ENCODE assay signal across 9 cellular contexts in genomic region chr6:123655520-123656306, GRCh38. TPM values are rescaled to one million over a fixed set of nuclear protein-coding genes. Genes with fewer than 3 reads are reported as not detected.
DNase-seq lines count a peak whose midpoint lies in the region; ATAC-seq, FAIRE-seq and TF ChIP-seq lines count a peak whose summit lies in the region.
"Had no signal": no experiment of that assay in that cellular context is flagged by ENCODE, and none has a peak within 500 bp of the region (broad histone marks: within the 10 kb centered on the region; RNA-seq: fewer than 3 reads in every experiment).

No MANE protein-coding gene starts in this region.

- H3F3A ChIP-seq in OCI-LY1 (ENCODE audit: insufficient read depth, low read length): no peaks in the 10 kb centered on the region

- POLR2A ChIA-PET in HepG2 (lab: Yijun Ruan, JAX): no interaction called here

- H3K4me3 ChIP-seq in OCI-LY1 (ENCODE audit: low read depth, low read length, poor library complexity, severe bottlenecking) (peak overlapping the region; percentile 42), HepG2 (replicated peaks in 1 of 3; ENCODE audit: insufficient read depth in 1 of 3, low read depth in 2 of 3, low read length in 3 of 3) (peak overlapping the region; percentile 1 to 68 (median 41); a peak in 5 of 6 replicates)

- intact Hi-C loops in HepG2 (cut with micrococcal nuclease; ENCODE audit: unreplicated experiment): no loop called here

- no peaks in the 10 kb centered on the region for H3K9me2 ChIP-seq in OCI-LY1 (ENCODE audit: low read depth, low read length)

- no peaks in the 10 kb centered on the region for H3K36me3 ChIP-seq in OCI-LY1 (ENCODE audit: insufficient read depth, low read length)
- no peaks in the 10 kb centered on the region for H3K36me3 ChIP-seq in HepG2 (replicated peaks in 1 of 2; ENCODE audit: control insufficient read depth in 1 of 2, insufficient read depth in 2 of 2, low read length in 2 of 2)

- DNase-seq in HepG2 (ENCODE audit: low spot score) (no peak), COLO668 (lab: John Stamatoyannopoulos, UW; ENCODE audit: unreplicated experiment) (no peak), NCI-H345 (lab: John Stamatoyannopoulos, UW) (no peak), glutamatergic neuron (no peak)
- no peak for DNase-seq in stimulated activated CD4-positive, alpha-beta T cell treated with anti-CD3 and anti-CD28 coated beads, Interleukin-2, amount 100 ng/mL, for 48 hours

- H4K20me1 ChIP-seq in OCI-LY1 (ENCODE audit: insufficient read depth, low read length) (no peaks in the 10 kb centered on the region), HepG2 (ENCODE audit: insufficient read depth, low read length) (no peaks in the 10 kb centered on the region)

- H3K9ac ChIP-seq in OCI-LY1 (ENCODE audit: low read length): no peak overlapping the region
- H3K9ac ChIP-seq in HepG2 (ENCODE audit: insufficient read depth, low read depth, low read length): 0 out of 2 replicates have a peak overlapping the region, but pooled peaks have one; percentile 13

- H3K27ac Mint-ChIP-seq in glutamatergic neuron (ENCODE audit: unreplicated experiment): no peak overlapping the region

- no TSS peak for BruUV-seq in HepG2 (replicated peaks; lab: Mats Ljungman, UMichigan)

- peaks cover 4% of the 10 kb centered on the region for H3K4me1 ChIP-seq in OCI-LY1 (ENCODE audit: insufficient read depth, low read length, severe bottlenecking)
- H3K4me1 ChIP-seq in HepG2 (ENCODE audit: insufficient read depth, low read length): no peaks in the 10 kb centered on the region

- WGBS in HepG2 (ENCODE audit: low lambda C conversion rate): 1% methylated on average over 3 of the region's 3 CpGs

- no peaks in the 10 kb centered on the region for H3K9me3 Mint-ChIP-seq in glutamatergic neuron (ENCODE audit: unreplicated experiment)

- TF ChIP-seq RAD21 in HepG2 (CRISPR knock-in tag; IDR thresholded peaks at IDR 0.05): no peak

- no peak overlapping the region for H3K27ac ChIP-seq in OCI-LY1 (ENCODE audit: low read depth, low read length, poor library complexity, severe bottlenecking)
- no peak overlapping the region for H3K27ac ChIP-seq in HepG2 (ENCODE audit: extremely low read length, insufficient read depth, low read length)

- H3K27me3 Mint-ChIP-seq in glutamatergic neuron (ENCODE audit: unreplicated experiment): no peaks in the 10 kb centered on the region

- no peak for TF ChIP-seq CTCF in OCI-LY1 (IDR thresholded peaks at IDR 0.05; ENCODE audit: low read length)
- TF ChIP-seq CTCF in HepG2 (CRISPR knock-in tag; IDR thresholded peaks at IDR 0.05): no peak
- no peak for TF ChIP-seq CTCF in glutamatergic neuron (IDR thresholded peaks at IDR 0.05; ENCODE audit: partially characterized antibody, unreplicated experiment)

- H3K4me2 ChIP-seq in OCI-LY1 (ENCODE audit: low read length) (peak overlapping the region; percentile 56), HepG2 (ENCODE audit: low read depth, low read length) (peak overlapping the region; percentile 62)

- H3K9me3 ChIP-seq in OCI-LY1 (ENCODE audit: low read length) (no peaks in the 10 kb centered on the region), HepG2 (ENCODE audit: low read length) (no peaks in the 10 kb centered on the region)

- TF ChIP-seq EP300 in HepG2 (IDR thresholded peaks at IDR 0.05; ENCODE audit: low read depth in 2 of 2, low read length in 2 of 2) (no peak), HepG2 (CRISPR knock-in tag; IDR thresholded peaks at IDR 0.05; ENCODE audit: borderline replicate concordance) (no peak)

- no peak for FAIRE-seq in HepG2 (lab: Jason Lieb, UNC)

- H3K36me3 Mint-ChIP-seq in glutamatergic neuron (ENCODE audit: unreplicated experiment): no peaks in the 10 kb centered on the region

- H3K4me1 Mint-ChIP-seq in glutamatergic neuron (ENCODE audit: low read depth, unreplicated experiment): no peaks in the 10 kb centered on the region

- ATAC-seq in GM18868 (IDR thresholded peaks at IDR 0.05; ENCODE audit: unreplicated experiment): peak; percentile 90
- ATAC-seq in HG02623 (IDR thresholded peaks at IDR 0.05; ENCODE audit: unreplicated experiment): peak; percentile 87
- peak; percentile 78; the same call in 2 of the 3 replicates for ATAC-seq in HepG2

- H2AFZ ChIP-seq in OCI-LY1 (ENCODE audit: low read length): 0 out of 2 replicates have a peak overlapping the region, but pooled peaks have one; percentile 41
- peak overlapping the region; percentile 86 for H2AFZ ChIP-seq in HepG2 (ENCODE audit: low read length)

- in situ Hi-C loops in HepG2 (cut with HindIII; ENCODE audit: extremely low pct_ligation_motif_present, low pct_unique_long_range_greater_than_20kb): no loop called here

- CTCF ChIA-PET in HepG2 (lab: Yijun Ruan, JAX; ENCODE audit: low intra/inter-chr PET ratio, low total read pairs): no interaction called here

- H3K79me2 ChIP-seq in OCI-LY1 (ENCODE audit: insufficient read depth, low read length) (no peaks in the 10 kb centered on the region), HepG2 (ENCODE audit: insufficient read depth, low read length) (no peaks in the 10 kb centered on the region)

- TF ChIP-seq POLR2A in HepG2 (IDR thresholded peaks at IDR 0.05; ENCODE audit: insufficient read depth in 1 of 2, low read depth in 2 of 2, low read length in 2 of 2): no peak

- no peak overlapping the region for H3K4me3 Mint-ChIP-seq in glutamatergic neuron (ENCODE audit: unreplicated experiment)

- H3K27me3 ChIP-seq in OCI-LY1 (ENCODE audit: insufficient read depth, low read length): no peaks in the 10 kb centered on the region
- no peaks in the 10 kb centered on the region for H3K27me3 ChIP-seq in HepG2 (ENCODE audit: control insufficient read depth in 1 of 2, insufficient read depth in 2 of 2, low read length in 2 of 2)

TF ChIP-seq in HepG2, 621 proteins besides CTCF, POLR2A, EP300 and RAD21:
- TF ChIP-seq WIZ (CRISPR knock-in tag; IDR thresholded peaks at IDR 0.05) (no peak), ZMYM3 (CRISPR knock-in tag; IDR thresholded peaks at IDR 0.05) (no peak), MLX (CRISPR knock-in tag; IDR thresholded peaks at IDR 0.05) (no peak), HMGA1 (CRISPR knock-in tag; conservative IDR thresholded peaks at IDR 0.05) (no peak), ZBTB3 (CRISPR knock-in tag; IDR thresholded peaks at IDR 0.05; ENCODE audit: borderline replicate concordance, low read depth) (no peak)

RNA-seq across cellular contexts. Expression of gene TRDN, which starts 19.0 kb away (rescaled TPM):
- total RNA-seq in HepG2 (2016; rRNA removed; fragmentation: Illumina TruSeq; extraction: Trizol): not detected in 2 replicates
- not detected in 2 replicates for total RNA-seq in HepG2 (2016; cell fraction: cytosol; rRNA removed; fragmentation: Illumina TruSeq; extraction: Trizol; ENCODE audit: low read depth)
- not detected in 2 replicates for total RNA-seq in HepG2 (2016; cell fraction: insoluble cytoplasmic fraction; rRNA removed; fragmentation: Illumina TruSeq; extraction: Trizol)
- not detected in 2 replicates for total RNA-seq in HepG2 (2016; cell fraction: membrane; rRNA removed; fragmentation: Illumina TruSeq; extraction: Trizol)
- not detected in 2 replicates for total RNA-seq in HepG2 (2016; cell fraction: nucleus; rRNA removed; fragmentation: Illumina TruSeq; extraction: Trizol)
- polyA plus RNA-seq in HepG2 (2011; rRNA removed): not detected in 2 replicates
- polyA plus RNA-seq in HepG2 (2011; cell fraction: cytosol; rRNA removed): not detected in 2 replicates
- polyA plus RNA-seq in HepG2 (2011; cell fraction: nucleus; rRNA removed): not detected in 2 replicates
- not detected in 2 replicates for polyA plus RNA-seq in HepG2 (2012)
- not detected in 2 replicates for polyA plus RNA-seq in HepG2 (2016; cell fraction: cytosol; fragmentation: Illumina TruSeq; extraction: Trizol; ENCODE audit: low read depth)
- polyA plus RNA-seq in HepG2 (2016; cell fraction: insoluble cytoplasmic fraction; fragmentation: Illumina TruSeq; extraction: Trizol; ENCODE audit: low read depth): not detected in 2 replicates
- not detected in 2 replicates for polyA plus RNA-seq in HepG2 (2016; cell fraction: membrane; fragmentation: Illumina TruSeq; extraction: Trizol; ENCODE audit: low read depth)
- polyA plus RNA-seq in HepG2 (2016; cell fraction: nucleus; fragmentation: Illumina TruSeq; extraction: Trizol; ENCODE audit: insufficient read depth, low read depth): not detected in 2 replicates
- polyA minus RNA-seq in HepG2 (2011; rRNA and poly(A)+ RNA removed; ENCODE audit: low replicate concordance): not detected in 2 replicates
- not detected in 2 replicates for polyA minus RNA-seq in HepG2 (2011; cell fraction: cytosol; rRNA and poly(A)+ RNA removed)
- polyA minus RNA-seq in HepG2 (2011; cell fraction: nucleus; rRNA and poly(A)+ RNA removed): not detected in 2 replicates
- not detected for total RNA-seq in glutamatergic neuron (ENCODE audit: unreplicated experiment)
- total RNA-seq: T-helper 2 cell treated with Interferon-gamma antibody and Interleukin-4, amounts not matched to agents 100 ng/mL and 5 ng/mL, for 36 hours had no signal
